ENCODE assay signal across 28 cellular contexts in genomic region chr9:26722755-26723154, GRCh38.
"Had no signal": no experiment of that assay in that cellular context is flagged by ENCODE, and none has a peak within 500 bp of the region (broad histone marks: within the 10 kb centered on the region; RNA-seq: fewer than 3 reads in every experiment).

No MANE protein-coding gene starts in this region.

- DNase-seq: activated B cell treated with CpG ODN at 0.5 μM for 24 hours; activated CD4-positive, alpha-beta T cell treated with anti-CD3 and anti-CD28 coated beads for 4 hours; activated CD4-positive, alpha-beta T cell treated with anti-CD3 and anti-CD28 coated beads, Interleukin-2, amount 50 U/mL, for 1 hour; activated CD8-positive, alpha-beta memory T cell treated with anti-CD3 and anti-CD28 coated beads, Interleukin-2, amount 50 U/mL, for 4 hours; activated gamma-delta T cell treated with Interleukin-2 at 50 U/mL for 16 hours; activated T-cell treated with anti-CD3 and anti-CD28 coated beads for 4 hours; activated T-cell treated with anti-CD3 and anti-CD28 coated beads, Interleukin-2, amount 50 U/mL, for 4 hours; amniotic stem cell; NCI-H1092 treated with DMSO at 0.1 percent for 48 hours; NCI-H187; NCI-H2081; NCI-H2171 treated with DMSO at 0.1 percent for 48 hours; NCI-H226; NCI-H446 treated with DMSO at 0.1 percent for 48 hours; NCI-H524; SHP77 treated with DMSO at 0.1 percent for 48 hours; T-helper 1 cell; T-helper 9 cell had no signal

- H3K9me3 Mint-ChIP-seq: activated B cell treated with CpG ODN at 0.5 μM for 24 hours; activated CD4-positive, alpha-beta memory T cell treated with anti-CD3 and anti-CD28 coated beads for 36 hours; activated naive CD4-positive, alpha-beta T cell treated with anti-CD3 and anti-CD28 coated beads for 36 hours; activated naive CD8-positive, alpha-beta T cell treated with anti-CD3 and anti-CD28 coated beads, Interleukin-2, amount 50 U/mL, for 24 hours; activated T-cell treated with anti-CD3 and anti-CD28 coated beads, Interleukin-2, amount 50 U/mL, for 4 hours; activated T-helper 1 cell treated with anti-CD3 and anti-CD28 coated beads, Interleukin-12 subunit alpha, Interleukin-12 subunit beta, Interleukin-2, Interleukin-4 antibody, amounts not matched to agents 30 ng/mL and 10 ng/mL and 1 ng/mL, durations not matched to agents 14 hours and 24 hours and 36 hours had no signal

- H3K4me3 Mint-ChIP-seq: activated B cell treated with CpG ODN at 0.5 μM for 24 hours; activated CD4-positive, alpha-beta memory T cell treated with anti-CD3 and anti-CD28 coated beads for 36 hours; activated naive CD4-positive, alpha-beta T cell treated with anti-CD3 and anti-CD28 coated beads for 36 hours; activated naive CD8-positive, alpha-beta T cell; activated naive CD8-positive, alpha-beta T cell treated with anti-CD3 and anti-CD28 coated beads, Interleukin-2, amount 50 U/mL, for 24 hours; activated T-cell treated with anti-CD3 and anti-CD28 coated beads, Interleukin-2, amount 50 U/mL, for 4 hours; activated T-helper 1 cell treated with anti-CD3 and anti-CD28 coated beads, Interleukin-12 subunit alpha, Interleukin-12 subunit beta, Interleukin-2, Interleukin-4 antibody, amounts not matched to agents 30 ng/mL and 10 ng/mL and 1 ng/mL, durations not matched to agents 14 hours and 24 hours and 36 hours had no signal

- H3K4me3 ChIP-seq: body of pancreas, Peyer's patch, SJSA1 had no signal

- ATAC-seq: activated naive CD8-positive, alpha-beta T cell treated with anti-CD3 and anti-CD28 coated beads, Interleukin-2, amount 50 U/mL, for 24 hours; body of pancreas had no signal

- H3K9me3 ChIP-seq: body of pancreas, breast epithelium, Peyer's patch, SJSA1 had no signal

- H3K27me3 Mint-ChIP-seq: activated B cell treated with CpG ODN at 0.5 μM for 24 hours; activated CD4-positive, alpha-beta memory T cell treated with anti-CD3 and anti-CD28 coated beads for 36 hours had no signal

- H3K36me3 Mint-ChIP-seq: activated CD4-positive, alpha-beta memory T cell treated with anti-CD3 and anti-CD28 coated beads for 36 hours; activated naive CD8-positive, alpha-beta T cell had no signal

- H3K27ac Mint-ChIP-seq: activated B cell treated with CpG ODN at 0.5 μM for 24 hours; activated CD4-positive, alpha-beta memory T cell treated with anti-CD3 and anti-CD28 coated beads for 36 hours; activated naive CD4-positive, alpha-beta T cell treated with anti-CD3 and anti-CD28 coated beads for 36 hours; activated naive CD8-positive, alpha-beta T cell; activated naive CD8-positive, alpha-beta T cell treated with anti-CD3 and anti-CD28 coated beads, Interleukin-2, amount 50 U/mL, for 24 hours; activated T-helper 1 cell treated with anti-CD3 and anti-CD28 coated beads, Interleukin-12 subunit alpha, Interleukin-12 subunit beta, Interleukin-2, Interleukin-4 antibody, amounts not matched to agents 30 ng/mL and 10 ng/mL and 1 ng/mL, durations not matched to agents 14 hours and 24 hours and 36 hours had no signal

- H3K27ac ChIP-seq: body of pancreas, breast epithelium, Peyer's patch, SJSA1, VCaP had no signal

- H3K4me1 ChIP-seq: body of pancreas, breast epithelium, Peyer's patch, SJSA1 had no signal

- H3K36me3 ChIP-seq: breast epithelium, Peyer's patch, SJSA1 had no signal

- H3K27me3 ChIP-seq: breast epithelium, Peyer's patch, SJSA1 had no signal

- H3K4me1 Mint-ChIP-seq: activated B cell treated with CpG ODN at 0.5 μM for 24 hours; activated naive CD8-positive, alpha-beta T cell treated with anti-CD3 and anti-CD28 coated beads, Interleukin-2, amount 50 U/mL, for 24 hours had no signal
